Comparison of ENCODE assay signal across 7 cellular contexts in genomic region chr2:226835420-226835795, GRCh38. TPM values are rescaled to one million over a fixed set of nuclear protein-coding genes. Genes with fewer than 3 reads are reported as not detected.
DNase-seq lines count a peak whose midpoint lies in the region; ATAC-seq lines count a peak whose summit lies in the region.

No MANE protein-coding gene starts in this region.

- peaks cover 44% of the 10 kb centered on the region for H3K4me1 Mint-ChIP-seq in activated naive CD8-positive, alpha-beta T cell treated with anti-CD3 and anti-CD28 coated beads, Interleukin-2, amount 10 ng/mL, durations not matched to agents 7 days and 5 days

- H3K4me1 ChIP-seq in skeletal muscle tissue (ENCODE audit: control insufficient read depth in 3 of 3, insufficient read depth in 3 of 3, low read length in 3 of 3): peaks cover 13 to 19% (median 15%) of the 10 kb centered on the region in 3 donors

- no peaks in the 10 kb centered on the region for H3K27me3 Mint-ChIP-seq in activated naive CD8-positive, alpha-beta T cell treated with anti-CD3 and anti-CD28 coated beads, Interleukin-2, amount 10 ng/mL, durations not matched to agents 7 days and 5 days

- H3K4me3 Mint-ChIP-seq in activated naive CD8-positive, alpha-beta T cell treated with anti-CD3 and anti-CD28 coated beads, Interleukin-2, amount 10 ng/mL, durations not matched to agents 7 days and 5 days: peak overlapping the region; percentile 91

- no peaks in the 10 kb centered on the region for H3K9me3 ChIP-seq in KOPT-K1 (ENCODE audit: insufficient read depth, low read length, poor library complexity, severe bottlenecking)
- no peaks in the 10 kb centered on the region for H3K9me3 ChIP-seq in skeletal muscle tissue (ENCODE audit: control insufficient read depth in 3 of 3, low read length in 3 of 3)

- no peak for DNase-seq in activated naive CD8-positive, alpha-beta T cell treated with anti-CD3 and anti-CD28 coated beads, Interleukin-2, amount 10 ng/mL, durations not matched to agents 7 days and 5 days
- peak; percentile 7 for DNase-seq in iPS DF 4.7 (ENCODE audit: extremely low read depth, low spot score)
- DNase-seq in AG20443 (ENCODE audit: low spot score): no peak

- POLR2A ChIA-PET in activated naive CD8-positive, alpha-beta T cell treated with anti-CD3 and anti-CD28 coated beads, Interleukin-2, amount 10 ng/mL, durations not matched to agents 7 days and 5 days (lab: Charles Lee): interaction anchor here (0.6 to 3.2 kb wide), 15 partner anchors 18 to 148 kb away, joined by 3 to 30 read pairs (median 5); partner anchors contain the start of gene IRS1

- H3K27ac ChIP-seq in KOPT-K1 (ENCODE audit: low read depth, low read length, poor library complexity, severe bottlenecking) (peak overlapping the region; percentile 94), skeletal muscle tissue (ENCODE audit: low read depth, low read length) (peak overlapping the region; percentile 97)

- no peaks in the 10 kb centered on the region for H3K9me3 Mint-ChIP-seq in activated naive CD8-positive, alpha-beta T cell treated with anti-CD3 and anti-CD28 coated beads, Interleukin-2, amount 10 ng/mL, durations not matched to agents 7 days and 5 days

- H3K27ac Mint-ChIP-seq in activated naive CD8-positive, alpha-beta T cell treated with anti-CD3 and anti-CD28 coated beads, Interleukin-2, amount 10 ng/mL, durations not matched to agents 7 days and 5 days: peak overlapping the region; percentile 98

- H3K9ac ChIP-seq in skeletal muscle tissue (ENCODE audit: low read depth in 1 of 3, low read length in 3 of 3): peak overlapping the region; percentile 78 to 93 (median 91)

- H3K36me3 ChIP-seq in KOPT-K1 (ENCODE audit: insufficient read depth, low read length): peaks cover 30% of the 10 kb centered on the region
- H3K36me3 ChIP-seq in skeletal muscle tissue (ENCODE audit: control insufficient read depth in 3 of 3, insufficient read depth in 3 of 3, low read length in 3 of 3): peaks cover 0 to 3% (median 0%) of the 10 kb centered on the region in 3 donors

- peaks cover 28% of the 10 kb centered on the region for H3K36me3 Mint-ChIP-seq in activated naive CD8-positive, alpha-beta T cell treated with anti-CD3 and anti-CD28 coated beads, Interleukin-2, amount 10 ng/mL, durations not matched to agents 7 days and 5 days

- H3K4me3 ChIP-seq in skeletal muscle tissue (ENCODE audit: low read length in 3 of 3): peak overlapping the region; percentile 91 to 93 (median 93)

- no peaks in the 10 kb centered on the region for H3K27me3 ChIP-seq in skeletal muscle tissue (ENCODE audit: control insufficient read depth in 3 of 3, insufficient read depth in 3 of 3, low read length in 3 of 3)

- peak; percentile 28 for ATAC-seq in GM18498 (IDR thresholded peaks at IDR 0.05; ENCODE audit: unreplicated experiment)
- ATAC-seq in GM21825 (IDR thresholded peaks at IDR 0.05; ENCODE audit: unreplicated experiment): peak; percentile 19
- ATAC-seq in activated naive CD8-positive, alpha-beta T cell treated with anti-CD3 and anti-CD28 coated beads, Interleukin-2, amount 10 ng/mL, durations not matched to agents 7 days and 5 days (ENCODE audit: low read depth): peak; percentile 21

RNA-seq across cellular contexts. Expression of gene RHBDD1, which starts 0.4 kb away (rescaled TPM):
- total RNA-seq in activated naive CD8-positive, alpha-beta T cell treated with anti-CD3 and anti-CD28 coated beads, Interleukin-2, amount 10 ng/mL, durations not matched to agents 7 days and 5 days: 10 to 100 TPM; 33.1 to 44.9 TPM
- total RNA-seq in skeletal muscle tissue: 37.6 TPM

RNA-seq across cellular contexts. Expression of gene IRS1, which starts 35.8 kb away (rescaled TPM):
- 1 to 10 TPM; 6.5 to 8.0 TPM for total RNA-seq in activated naive CD8-positive, alpha-beta T cell treated with anti-CD3 and anti-CD28 coated beads, Interleukin-2, amount 10 ng/mL, durations not matched to agents 7 days and 5 days
- total RNA-seq in skeletal muscle tissue: 13.0 TPM
